ENCODE assay signal across 10 cellular contexts in genomic region chr12:10304161-10304574, GRCh38. TPM values are rescaled to one million over a fixed set of nuclear protein-coding genes. Genes with fewer than 3 reads are reported as not detected.
DNase-seq lines count a peak whose midpoint lies in the region; ATAC-seq and TF ChIP-seq lines count a peak whose summit lies in the region.
"Had no signal": no experiment of that assay in that cellular context is flagged by ENCODE, and none has a peak within 500 bp of the region (broad histone marks: within the 10 kb centered on the region; RNA-seq: fewer than 3 reads in every experiment).

No MANE protein-coding gene starts in this region.

- POLR2A ChIA-PET in activated CD8-positive, alpha-beta T cell treated with anti-CD3 and anti-CD28 coated beads, Interleukin-2, amount 10 ng/mL, durations not matched to agents 7 days and 5 days (lab: Charles Lee) = interaction anchor here (0.6 to 0.7 kb wide), 2 partner anchors 70 to 589 kb away, joined by 3 read pairs; no protein-coding TSS in a partner anchor

- peaks cover 29% of the 10 kb centered on the region for H3K36me3 Mint-ChIP-seq in activated CD8-positive, alpha-beta T cell treated with anti-CD3 and anti-CD28 coated beads, Interleukin-2, amount 10 ng/mL, durations not matched to agents 7 days and 5 days (ENCODE audit: low read depth)
- H3K36me3 Mint-ChIP-seq in type B pancreatic cell = no peaks in the 10 kb centered on the region

- in situ Hi-C loops in KBM-7 (cut with MboI; ENCODE audit: low pct_unique_long_range_greater_than_20kb, low sequenced_read_pairs) = no loop called here

- H3K27ac Mint-ChIP-seq in activated CD8-positive, alpha-beta T cell treated with anti-CD3 and anti-CD28 coated beads, Interleukin-2, amount 10 ng/mL, durations not matched to agents 7 days and 5 days = peak overlapping the region; percentile 27
- no peak overlapping the region for H3K27ac Mint-ChIP-seq in type B pancreatic cell

- peaks cover 55% of the 10 kb centered on the region for H3K4me1 Mint-ChIP-seq in activated CD8-positive, alpha-beta T cell treated with anti-CD3 and anti-CD28 coated beads, Interleukin-2, amount 10 ng/mL, durations not matched to agents 7 days and 5 days (ENCODE audit: low read depth)
- no peaks in the 10 kb centered on the region for H3K4me1 Mint-ChIP-seq in type B pancreatic cell (ENCODE audit: unreplicated experiment)

- no peak overlapping the region for H3K4me3 ChIP-seq in fibroblast of villous mesenchyme (ENCODE audit: low read depth, low read length)

- H3K9me3 Mint-ChIP-seq in activated CD8-positive, alpha-beta T cell treated with anti-CD3 and anti-CD28 coated beads, Interleukin-2, amount 10 ng/mL, durations not matched to agents 7 days and 5 days (ENCODE audit: insufficient read depth) = no peaks in the 10 kb centered on the region
- peaks cover 10% of the 10 kb centered on the region for H3K9me3 Mint-ChIP-seq in type B pancreatic cell

- peak; percentile 23 for DNase-seq in stimulated activated naive CD4-positive, alpha-beta T cell treated with Interleukin-2 at 50 U/mL for 16 hours (lab: John Stamatoyannopoulos, UW)
- DNase-seq in stimulated activated naive CD4-positive, alpha-beta T cell (lab: John Stamatoyannopoulos, UW) = no peak
- DNase-seq in activated CD8-positive, alpha-beta T cell treated with anti-CD3 and anti-CD28 coated beads, Interleukin-2, amount 10 ng/mL, durations not matched to agents 7 days and 5 days = peak; percentile 61
- DNase-seq in fibroblast of villous mesenchyme (ENCODE audit: low read depth) (peak; percentile 97), NCI-H2081 (lab: John Stamatoyannopoulos, UW) (no peak), type B pancreatic cell (ENCODE audit: extremely low spot score, unreplicated experiment) (no peak), KBM-7 (no peak)
- DNase-seq: NCI-H1105 treated with DMSO at 0.1 percent for 48 hours, OCI-M1 had no signal

- TF ChIP-seq CTCF in fibroblast of villous mesenchyme (IDR thresholded peaks at IDR 0.05; ENCODE audit: insufficient read depth, low read depth, low read length) (no peak), type B pancreatic cell (conservative IDR thresholded peaks at IDR 0.05) (no peak)

- CTCF ChIA-PET in activated CD8-positive, alpha-beta T cell treated with anti-CD3 and anti-CD28 coated beads, Interleukin-2, amount 10 ng/mL, durations not matched to agents 7 days and 5 days (lab: Charles Lee) = interaction anchor here (1.4 kb wide), 2 partner anchors 68 to 250 kb away, joined by 3 to 8 read pairs; no protein-coding TSS in a partner anchor

- no peaks in the 10 kb centered on the region for H3K27me3 Mint-ChIP-seq in activated CD8-positive, alpha-beta T cell treated with anti-CD3 and anti-CD28 coated beads, Interleukin-2, amount 10 ng/mL, durations not matched to agents 7 days and 5 days (ENCODE audit: low read depth)
- H3K27me3 Mint-ChIP-seq in type B pancreatic cell = no peaks in the 10 kb centered on the region

- peak; percentile 79 for ATAC-seq in activated CD8-positive, alpha-beta T cell treated with anti-CD3 and anti-CD28 coated beads, Interleukin-2, amount 10 ng/mL, durations not matched to agents 7 days and 5 days
- ATAC-seq in GM21737 (IDR thresholded peaks at IDR 0.05; ENCODE audit: unreplicated experiment) = no peak

- no peak overlapping the region for H3K4me3 Mint-ChIP-seq in activated CD8-positive, alpha-beta T cell treated with anti-CD3 and anti-CD28 coated beads, Interleukin-2, amount 10 ng/mL, durations not matched to agents 7 days and 5 days
- no peak overlapping the region for H3K4me3 Mint-ChIP-seq in type B pancreatic cell

RNA-seq across cellular contexts. Expression of gene KLRD1, which starts 3.5 kb away (rescaled TPM):
- 1 to 10 TPM; 7.6 to 8.8 TPM for total RNA-seq in activated CD8-positive, alpha-beta T cell treated with anti-CD3 and anti-CD28 coated beads, Interleukin-2, amount 10 ng/mL, durations not matched to agents 7 days and 5 days
- total RNA-seq in fibroblast of villous mesenchyme = under 0.01 and 0.86 TPM in 2 replicates
- total RNA-seq in type B pancreatic cell (ENCODE audit: low replicate concordance) = 0.48 TPM in 1 of 2 replicates, not detected in the other

Comparison
In these comparisons a context has a peak if more than half of its experiments do, and no peak if none do; other contexts are left out.
1. DNase-seq: peak in stimulated activated naive CD4-positive, alpha-beta T cell treated with Interleukin-2 at 50 U/mL for 16 hours (single experiment), activated CD8-positive, alpha-beta T cell treated with anti-CD3 and anti-CD28 coated beads, Interleukin-2, amount 10 ng/mL, durations not matched to agents 7 days and 5 days (single experiment) and fibroblast of villous mesenchyme (single experiment); none in stimulated activated naive CD4-positive, alpha-beta T cell (0 of 6), NCI-H2081 (0 of 2), type B pancreatic cell (single experiment) and KBM-7 (single experiment).